ENCODE assay signal across 24 cellular contexts in genomic region chr18:57188851-57189565, GRCh38. TPM values are rescaled to one million over a fixed set of nuclear protein-coding genes. Genes with fewer than 3 reads are reported as not detected.
DNase-seq lines count a peak whose midpoint lies in the region; ATAC-seq and TF ChIP-seq lines count a peak whose summit lies in the region.
"Had no signal": no experiment of that assay in that cellular context is flagged by ENCODE, and none has a peak within 500 bp of the region (broad histone marks: within the 10 kb centered on the region; RNA-seq: fewer than 3 reads in every experiment).

No MANE protein-coding gene starts in this region.

- no peak overlapping the region for H3K4me2 ChIP-seq in SK-N-SH
- H3K4me2 ChIP-seq: A549 had no signal

- no peak overlapping the region for H3K27ac ChIP-seq in SK-N-SH (ENCODE audit: low read depth in 2 of 2, low read length in 1 of 2)
- no peak overlapping the region for H3K27ac ChIP-seq in esophagus muscularis mucosa (replicated peaks in 1 of 4)
- no peak overlapping the region for H3K27ac ChIP-seq in transverse colon
- H3K27ac ChIP-seq: A549, GM23248 had no signal

- DNase-seq in SK-N-SH (no peak), SK-N-DZ (ENCODE audit: low spot score) (peak; percentile 95), esophagus muscularis mucosa (ENCODE audit: extremely low spot score) (peak; percentile 78), retina (peak; percentile 10), transverse colon (no peak), NAMALWA (ENCODE audit: low spot score) (no peak)
- no peak for DNase-seq in activated CD4-positive, CD25-positive, alpha-beta regulatory T cell treated with anti-CD3 and anti-CD28 coated beads, Interleukin-2, amount 50 U/mL, for 72 hours
- DNase-seq: 8988T; ACHN; AML-193; C1 segment of cervical spinal cord; Calu3; CD4-positive, alpha-beta memory T cell; COR-L47; DMS53; DMS79 treated with DMSO at 0.1 percent for 48 hours; GM23248; H9 had no signal

- H3K36me3 ChIP-seq in SK-N-SH (replicated peaks in 1 of 2; ENCODE audit: control insufficient read depth in 1 of 2, insufficient read depth in 2 of 2, low read length in 1 of 2) (no peaks in the 10 kb centered on the region), esophagus muscularis mucosa (no peaks in the 10 kb centered on the region), transverse colon (no peaks in the 10 kb centered on the region)

- H3K4me3 ChIP-seq in SK-N-SH (ENCODE audit: low read depth in 2 of 2, low read length in 1 of 2) (no peak overlapping the region), esophagus muscularis mucosa (no peak overlapping the region), transverse colon (no peak overlapping the region)
- H3K4me3 ChIP-seq: A549, GM23248 had no signal

- no peaks in the 10 kb centered on the region for H3K79me2 ChIP-seq in SK-N-SH (ENCODE audit: insufficient read depth)

- H3K9me2 ChIP-seq in SK-N-SH, result peaks cover 3% of the 10 kb centered on the region; the same call in 1 of the 2 replicates

- TF ChIP-seq RAD21 in SK-N-SH (IDR thresholded peaks at IDR 0.05; ENCODE audit: low read length), result no peak

- TF ChIP-seq POLR2A in esophagus muscularis mucosa (IDR thresholded peaks at IDR 0.05; ENCODE audit: low read depth), result no peak
- no peak for TF ChIP-seq POLR2A in transverse colon (IDR thresholded peaks at IDR 0.05)

- TF ChIP-seq CTCF in SK-N-SH (IDR thresholded peaks at IDR 0.05), result no peak
- no peak for TF ChIP-seq CTCF in esophagus muscularis mucosa (IDR thresholded peaks at IDR 0.05)
- no peak for TF ChIP-seq CTCF in transverse colon (IDR thresholded peaks at IDR 0.05)

- TF ChIP-seq EP300 in SK-N-SH (IDR thresholded peaks at IDR 0.05; ENCODE audit: borderline replicate concordance in 1 of 2, low read depth in 1 of 2, low read length in 1 of 2), result no peak
- TF ChIP-seq EP300 in esophagus muscularis mucosa (IDR thresholded peaks at IDR 0.05), result no peak
- TF ChIP-seq EP300 in transverse colon (IDR thresholded peaks at IDR 0.05; ENCODE audit: low read depth), result no peak

- CTCF ChIA-PET in SK-N-SH (lab: Yijun Ruan, JAX), result interaction anchor here (0.9 kb wide), 1 partner anchor 16 kb away, joined by 3 read pairs; no protein-coding TSS in a partner anchor

- H3K9ac ChIP-seq in SK-N-SH, result no peak overlapping the region
- H3K9ac ChIP-seq: GM23248 had no signal

- H3K9me3 ChIP-seq in SK-N-SH (peaks cover 8% of the 10 kb centered on the region; the same call in 1 of the 2 replicates), esophagus muscularis mucosa (peaks cover 0 to 31% (median 26%) of the 10 kb centered on the region in 4 donors), transverse colon (peaks cover 14 to 17% of the 10 kb centered on the region in 2 donors)

- peaks cover 0 to 3% of the 10 kb centered on the region in 2 experiments; a peak in 1 of 4 replicates for H3K4me1 ChIP-seq in SK-N-SH (ENCODE audit: control insufficient read depth in 1 of 2, insufficient read depth in 2 of 2, low read depth in 1 of 2, low read length in 1 of 2)
- H3K4me1 ChIP-seq in esophagus muscularis mucosa, result no peaks in the 10 kb centered on the region
- no peaks in the 10 kb centered on the region for H3K4me1 ChIP-seq in transverse colon
- H3K4me1 ChIP-seq: A549 had no signal

- no peaks in the 10 kb centered on the region for H3K27me3 ChIP-seq in SK-N-SH (ENCODE audit: insufficient read depth)
- H3K27me3 ChIP-seq in esophagus muscularis mucosa, result peaks cover 0 to 6% (median 0%) of the 10 kb centered on the region in 4 donors
- H3K27me3 ChIP-seq in transverse colon, result peaks cover 7% of the 10 kb centered on the region

- POLR2A ChIA-PET in SK-N-SH (lab: Yijun Ruan, JAX), result no interaction called here

- intact Hi-C loops in esophagus muscularis mucosa (cut with DNase I) (no loop called here), transverse colon (cut with DNase I; ENCODE audit: low total_unique reads) (no loop called here)

- 2% methylated on average over 6 of the region's 6 CpGs for WGBS in SK-N-SH (ENCODE audit: low lambda C conversion rate)
- 43% methylated on average over 6 of the region's 6 CpGs for WGBS in esophagus muscularis mucosa
- 42 to 47% methylated on average over 2 to 6 of the region's 6 CpGs for WGBS in transverse colon (ENCODE audit: low coverage in 1 of 2), 2 donors

- H3F3A ChIP-seq in SK-N-SH (replicated peaks; ENCODE audit: insufficient read depth), result no peaks in the 10 kb centered on the region

- in situ Hi-C loops in transverse colon (cut with MboI; ENCODE audit: low pct_ligation_motif_present in 1 of 4, low pct_unique_long_range_greater_than_20kb in 1 of 4, low sequenced_read_pairs in 3 of 4), result no loop called here

- ATAC-seq in SK-N-SH treated with all-trans-retinoic acid at 6 μM for 48 hours, result no peak
- ATAC-seq: A549, HCT116 had no signal

- H4K20me1 ChIP-seq in SK-N-SH (ENCODE audit: insufficient read depth), result no peaks in the 10 kb centered on the region

- no peak overlapping the region for H2AFZ ChIP-seq in SK-N-SH (ENCODE audit: low read depth)
- H2AFZ ChIP-seq: GM23248 had no signal

TF ChIP-seq in SK-N-SH, 30 proteins besides CTCF, POLR2A, EP300 and RAD21:
- no peak for TF ChIP-seq MAX (IDR thresholded peaks at IDR 0.05; ENCODE audit: low read depth)
- TF ChIP-seq GATA2 (CRISPR knock-in tag; IDR thresholded peaks at IDR 0.05), result peak; percentile 15; the same call in 1 of the 2 replicates
- TF ChIP-seq POLR2AphosphoS5 (IDR thresholded peaks at IDR 0.05; ENCODE audit: low read depth, low read length), result no peak
- no peak for TF ChIP-seq PBX3 (IDR thresholded peaks at IDR 0.05)

TF ChIP-seq in SK-N-SH treated with all-trans-retinoic acid at 6 μM for 48 hours, 23 proteins besides CTCF, POLR2A, EP300 and RAD21:
- TF ChIP-seq OSR1 (CRISPR knock-in tag; IDR thresholded peaks at IDR 0.05) (no peak), CSRNP3 (CRISPR knock-in tag; IDR thresholded peaks at IDR 0.05) (no peak)
TF ChIP-seq in SK-N-SH treated with all-trans-retinoic acid at 6 μM for 48 hours: peak in this region for 0.

RNA-seq across cellular contexts. Expression of gene BOD1L2, which starts 42.1 kb away (rescaled TPM):
- polyA plus RNA-seq in SK-N-SH (2012; rRNA removed), result not detected in 2 replicates
- not detected in 2 replicates for polyA plus RNA-seq in SK-N-SH (2012; cell fraction: cytosol; rRNA removed)
- not detected in 2 replicates for polyA plus RNA-seq in SK-N-SH (2012; cell fraction: nucleus; rRNA removed)
- polyA plus RNA-seq in SK-N-DZ (2014; cell fraction: cytosol; rRNA removed), result not detected in 2 replicates
- not detected in 2 replicates for polyA plus RNA-seq in SK-N-DZ (2014; cell fraction: nucleus; rRNA removed)
- total RNA-seq in esophagus muscularis mucosa, result not detected
- not detected for total RNA-seq in transverse colon
- total RNA-seq: Calu3; CD4-positive, alpha-beta memory T cell; Daoy; GM23248; H4; H9 had no signal
- polyA plus RNA-seq: A549; BJ; CD4-positive, alpha-beta memory T cell; GM23248 had no signal

Comparison
In these comparisons a context has a peak if more than half of its experiments do, and no peak if none do; other contexts are left out.
1. DNase-seq: peak in SK-N-DZ (single experiment), esophagus muscularis mucosa (single experiment) and retina (single experiment); none in SK-N-SH (single experiment), activated CD4-positive, CD25-positive, alpha-beta regulatory T cell treated with anti-CD3 and anti-CD28 coated beads, Interleukin-2, amount 50 U/mL, for 72 hours (single experiment), transverse colon (single experiment) and NAMALWA (single experiment).